ENCODE assay signal across 18 cellular contexts in genomic region chr20:63487116-63487764, GRCh38. TPM values are rescaled to one million over a fixed set of nuclear protein-coding genes. Genes with fewer than 3 reads are reported as not detected.
DNase-seq lines count a peak whose midpoint lies in the region; ATAC-seq, FAIRE-seq and TF ChIP-seq lines count a peak whose summit lies in the region.
"Had no signal": no experiment of that assay in that cellular context is flagged by ENCODE, and none has a peak within 500 bp of the region (broad histone marks: within the 10 kb centered on the region; RNA-seq: fewer than 3 reads in every experiment).

No MANE protein-coding gene starts in this region.

- TF ChIP-seq CTCF in HepG2 (CRISPR knock-in tag; IDR thresholded peaks at IDR 0.05) (no peak), right lobe of liver (IDR thresholded peaks at IDR 0.05) (no peak), glutamatergic neuron (IDR thresholded peaks at IDR 0.05; ENCODE audit: partially characterized antibody, unreplicated experiment) (no peak), nephron progenitor cell (IDR thresholded peaks at IDR 0.05) (no peak)

- CTCF ChIA-PET in HepG2 (lab: Yijun Ruan, JAX; ENCODE audit: low intra/inter-chr PET ratio, low total read pairs): no interaction called here

- POLR2A ChIA-PET in HepG2 (lab: Yijun Ruan, JAX): no interaction called here

- H3K9me3 Mint-ChIP-seq in glutamatergic neuron (ENCODE audit: unreplicated experiment): peaks cover 6% of the 10 kb centered on the region
- peaks cover 4% of the 10 kb centered on the region for H3K9me3 Mint-ChIP-seq in nephron progenitor cell
- H3K9me3 Mint-ChIP-seq in natural killer cell treated with Interleukin-12 subunit alpha and Interleukin-12 subunit beta and Interleukin-15 and Interleukin-18, amount 100 ng/mL, for 72 hours: peaks cover 2% of the 10 kb centered on the region

- H3K9me3 ChIP-seq in HepG2 (ENCODE audit: low read length) (no peaks in the 10 kb centered on the region), right lobe of liver (no peaks in the 10 kb centered on the region)

- no peak overlapping the region for H2AFZ ChIP-seq in HepG2 (ENCODE audit: low read length)

- no peak for TF ChIP-seq EP300 in HepG2 (IDR thresholded peaks at IDR 0.05; ENCODE audit: low read depth in 2 of 2, low read length in 2 of 2)
- TF ChIP-seq EP300 in HepG2 (CRISPR knock-in tag; IDR thresholded peaks at IDR 0.05; ENCODE audit: borderline replicate concordance): no peak

- H3K9ac ChIP-seq in HepG2 (ENCODE audit: insufficient read depth, low read depth, low read length): no peak overlapping the region
- H3K9ac ChIP-seq: BLaER1 treated with 17β-estradiol and CSF1 and Interleukin-3, amounts not matched to agents 10 nM and 100 nM had no signal

- no TSS peak for BruUV-seq in HepG2 (replicated peaks; lab: Mats Ljungman, UMichigan)

- H3K27ac Mint-ChIP-seq in glutamatergic neuron (ENCODE audit: unreplicated experiment) (no peak overlapping the region), nephron progenitor cell (no peak overlapping the region)
- no peak overlapping the region for H3K27ac Mint-ChIP-seq in natural killer cell treated with Interleukin-12 subunit alpha and Interleukin-12 subunit beta and Interleukin-15 and Interleukin-18, amount 100 ng/mL, for 72 hours
- H3K27ac Mint-ChIP-seq: CD4-positive, CD25-positive, alpha-beta regulatory T cell had no signal

- H3K79me2 ChIP-seq in HepG2 (ENCODE audit: insufficient read depth, low read length): no peaks in the 10 kb centered on the region

- H3K36me3 Mint-ChIP-seq in glutamatergic neuron (ENCODE audit: unreplicated experiment) (peaks cover 7% of the 10 kb centered on the region), nephron progenitor cell (ENCODE audit: low read depth) (no peaks in the 10 kb centered on the region)
- no peaks in the 10 kb centered on the region for H3K36me3 Mint-ChIP-seq in natural killer cell treated with Interleukin-12 subunit alpha and Interleukin-12 subunit beta and Interleukin-15 and Interleukin-18, amount 100 ng/mL, for 72 hours
- H3K36me3 Mint-ChIP-seq: CD4-positive, CD25-positive, alpha-beta regulatory T cell had no signal

- 8% methylated on average over 10 of the region's 14 CpGs for WGBS in HepG2 (ENCODE audit: low lambda C conversion rate)
- 47% methylated on average over 5 of the region's 14 CpGs for WGBS in right lobe of liver (ENCODE audit: insufficient coverage, low coverage, low lambda C conversion rate, missing lambda C conversion rate)

- peaks cover 25 to 67% of the 10 kb centered on the region in 2 experiments for H3K27me3 ChIP-seq in HepG2 (ENCODE audit: control insufficient read depth in 1 of 2, insufficient read depth in 2 of 2, low read length in 2 of 2)
- no peaks in the 10 kb centered on the region for H3K27me3 ChIP-seq in right lobe of liver

- H3K4me1 ChIP-seq in HepG2 (ENCODE audit: insufficient read depth, low read length) (peaks cover 18% of the 10 kb centered on the region), right lobe of liver (no peaks in the 10 kb centered on the region)

- FAIRE-seq in HepG2 (lab: Jason Lieb, UNC) (no peak), urothelium cell line (lab: Jason Lieb, UNC) (peak; percentile 95)
- FAIRE-seq: GM12878, GM18507 had no signal

- intact Hi-C loops in HepG2 (cut with micrococcal nuclease; ENCODE audit: unreplicated experiment): no loop called here
- intact Hi-C loops in right lobe of liver (cut with DNase I): no loop called here

- no peak overlapping the region for H3K4me3 Mint-ChIP-seq in glutamatergic neuron (ENCODE audit: unreplicated experiment)
- peak overlapping the region; percentile 61 for H3K4me3 Mint-ChIP-seq in nephron progenitor cell
- no peak overlapping the region for H3K4me3 Mint-ChIP-seq in natural killer cell treated with Interleukin-12 subunit alpha and Interleukin-12 subunit beta and Interleukin-15 and Interleukin-18, amount 100 ng/mL, for 72 hours
- H3K4me3 Mint-ChIP-seq: CD4-positive, CD25-positive, alpha-beta regulatory T cell had no signal

- DNase-seq in HepG2 (ENCODE audit: low spot score) (no peak), right lobe of liver (no peak), glutamatergic neuron (peak; percentile 20), nephron progenitor cell (no peak), urothelium cell line (ENCODE audit: low spot score) (no peak)
- no peak for DNase-seq in natural killer cell treated with Interleukin-12 subunit alpha and Interleukin-12 subunit beta and Interleukin-15 and Interleukin-18, amount 100 ng/mL, for 72 hours (ENCODE audit: low spot score)
- DNase-seq: 8988T; ACHN; CD4-positive, CD25-positive, alpha-beta regulatory T cell; DMS 273 treated with DMSO at 0.1 percent for 48 hours; GOT3; HCEC 1CT had no signal

- H3K36me3 ChIP-seq in HepG2 (replicated peaks in 1 of 2; ENCODE audit: control insufficient read depth in 1 of 2, insufficient read depth in 2 of 2, low read length in 2 of 2) (no peaks in the 10 kb centered on the region), right lobe of liver (no peaks in the 10 kb centered on the region)

- H3K4me3 ChIP-seq in HepG2 (replicated peaks in 1 of 3; ENCODE audit: insufficient read depth in 1 of 3, low read depth in 2 of 3, low read length in 3 of 3) (no peak overlapping the region), right lobe of liver (no peak overlapping the region)
- H3K4me3 ChIP-seq: BLaER1 treated with 17β-estradiol and CSF1 and Interleukin-3, amounts not matched to agents 10 nM and 100 nM; GM12878 had no signal

- ATAC-seq in HepG2: no peak
- ATAC-seq in right lobe of liver: no peak
- no peak for ATAC-seq in natural killer cell treated with Interleukin-12 subunit alpha and Interleukin-12 subunit beta and Interleukin-15 and Interleukin-18, amount 100 ng/mL, for 72 hours
- no peak for ATAC-seq in HG03354 (IDR thresholded peaks at IDR 0.05; ENCODE audit: poor library complexity, severe bottlenecking, unreplicated experiment)
- no peak for ATAC-seq in HG03135 (IDR thresholded peaks at IDR 0.05; ENCODE audit: unreplicated experiment)
- ATAC-seq: GM12878 had no signal

- no peaks in the 10 kb centered on the region; the same call in 1 of the 2 replicates for H4K20me1 ChIP-seq in HepG2 (ENCODE audit: insufficient read depth, low read length)

- H3K4me1 Mint-ChIP-seq in glutamatergic neuron (ENCODE audit: low read depth, unreplicated experiment) (peaks cover 9% of the 10 kb centered on the region), nephron progenitor cell (peaks cover 9% of the 10 kb centered on the region)
- peaks cover 0 to 3% of the 10 kb centered on the region in 2 donors for H3K4me1 Mint-ChIP-seq in natural killer cell treated with Interleukin-12 subunit alpha and Interleukin-12 subunit beta and Interleukin-15 and Interleukin-18, amount 100 ng/mL, for 72 hours (ENCODE audit: low read depth in 2 of 2)

- H3K4me2 ChIP-seq in HepG2 (ENCODE audit: low read depth, low read length): no peak overlapping the region
- H3K4me2 ChIP-seq: BLaER1 treated with 17β-estradiol and CSF1 and Interleukin-3, amounts not matched to agents 10 nM and 100 nM had no signal

- TF ChIP-seq POLR2A in HepG2 (IDR thresholded peaks at IDR 0.05; ENCODE audit: insufficient read depth in 1 of 2, low read depth in 2 of 2, low read length in 2 of 2): no peak
- no peak for TF ChIP-seq POLR2A in right lobe of liver (IDR thresholded peaks at IDR 0.05)

- H3K27ac ChIP-seq in HepG2 (ENCODE audit: extremely low read length, insufficient read depth, low read length) (no peak overlapping the region), right lobe of liver (no peak overlapping the region)
- H3K27ac ChIP-seq: BLaER1 treated with 17β-estradiol and CSF1 and Interleukin-3, amounts not matched to agents 10 nM and 100 nM had no signal

- TF ChIP-seq RAD21 in HepG2 (CRISPR knock-in tag; IDR thresholded peaks at IDR 0.05): no peak

- in situ Hi-C loops in HepG2 (cut with HindIII; ENCODE audit: extremely low pct_ligation_motif_present, low pct_unique_long_range_greater_than_20kb): no loop called here

- H3K27me3 Mint-ChIP-seq in glutamatergic neuron (ENCODE audit: unreplicated experiment) (peaks cover 10% of the 10 kb centered on the region), nephron progenitor cell (ENCODE audit: low read depth, poor library complexity) (peaks cover 69% of the 10 kb centered on the region)
- H3K27me3 Mint-ChIP-seq in natural killer cell treated with Interleukin-12 subunit alpha and Interleukin-12 subunit beta and Interleukin-15 and Interleukin-18, amount 100 ng/mL, for 72 hours: peaks cover 15 to 16% of the 10 kb centered on the region in 2 donors

RNA-seq across cellular contexts. Expression of gene EEF1A2, which starts 11.6 kb away (rescaled TPM):
- total RNA-seq in HepG2 (2016; rRNA removed; fragmentation: Illumina TruSeq; extraction: Trizol) (0.36 and 0.44 TPM in 2 replicates), right lobe of liver (100 to 1,000 TPM in 2 of 6 experiments, 1 to 10 TPM in 1, under 1 TPM in 3; 0.22 to 153 (median 1.0) TPM), glutamatergic neuron (ENCODE audit: unreplicated experiment) (55.3 TPM)
- total RNA-seq in HepG2 (2016; cell fraction: cytosol; rRNA removed; fragmentation: Illumina TruSeq; extraction: Trizol; ENCODE audit: low read depth): 0.51 TPM in 1 of 2 replicates, not detected in the other
- total RNA-seq in HepG2 (2016; cell fraction: insoluble cytoplasmic fraction; rRNA removed; fragmentation: Illumina TruSeq; extraction: Trizol): 0.18 and 0.37 TPM in 2 replicates
- 0.90 and 1.00 TPM in 2 replicates for total RNA-seq in HepG2 (2016; cell fraction: membrane; rRNA removed; fragmentation: Illumina TruSeq; extraction: Trizol)
- 0.22 and 0.47 TPM in 2 replicates for total RNA-seq in HepG2 (2016; cell fraction: nucleus; rRNA removed; fragmentation: Illumina TruSeq; extraction: Trizol)
- 0.87 and 1.8 TPM in 2 replicates for polyA plus RNA-seq in HepG2 (2011; rRNA removed)
- 1.6 and 1.7 TPM in 2 replicates for polyA plus RNA-seq in HepG2 (2011; cell fraction: cytosol; rRNA removed)
- 2.6 and 2.9 TPM in 2 replicates for polyA plus RNA-seq in HepG2 (2011; cell fraction: nucleus; rRNA removed)
- polyA plus RNA-seq in HepG2 (2012): 1.0 and 4.0 TPM in 2 replicates
- polyA plus RNA-seq in HepG2 (2016; cell fraction: cytosol; fragmentation: Illumina TruSeq; extraction: Trizol; ENCODE audit: low read depth): 0.58 and 0.81 TPM in 2 replicates
- polyA plus RNA-seq in HepG2 (2016; cell fraction: insoluble cytoplasmic fraction; fragmentation: Illumina TruSeq; extraction: Trizol; ENCODE audit: low read depth): 0.54 and 1.5 TPM in 2 replicates
- 0.81 and 1.1 TPM in 2 replicates for polyA plus RNA-seq in HepG2 (2016; cell fraction: membrane; fragmentation: Illumina TruSeq; extraction: Trizol; ENCODE audit: low read depth)
- polyA plus RNA-seq in HepG2 (2016; cell fraction: nucleus; fragmentation: Illumina TruSeq; extraction: Trizol; ENCODE audit: insufficient read depth, low read depth): 1.2 and 1.5 TPM in 2 replicates
- 1.4 and 21.5 TPM in 2 replicates for polyA minus RNA-seq in HepG2 (2011; rRNA and poly(A)+ RNA removed; ENCODE audit: low replicate concordance)
- polyA minus RNA-seq in HepG2 (2011; cell fraction: cytosol; rRNA and poly(A)+ RNA removed): 1.1 and 3.3 TPM in 2 replicates
- polyA minus RNA-seq in HepG2 (2011; cell fraction: nucleus; rRNA and poly(A)+ RNA removed): 0.75 and 1.0 TPM in 2 replicates
- total RNA-seq in natural killer cell treated with Interleukin-12 subunit alpha and Interleukin-12 subunit beta and Interleukin-15 and Interleukin-18, amount 100 ng/mL, for 72 hours: 1 to 10 TPM; 3.1 to 6.1 TPM
- polyA plus RNA-seq: GM12878 had no signal

RNA-seq across cellular contexts. Expression of gene KCNQ2, which starts 14.8 kb away (rescaled TPM):
- total RNA-seq in HepG2 (2016; rRNA removed; fragmentation: Illumina TruSeq; extraction: Trizol): not detected in 2 replicates
- total RNA-seq in HepG2 (2016; cell fraction: cytosol; rRNA removed; fragmentation: Illumina TruSeq; extraction: Trizol; ENCODE audit: low read depth): not detected in 2 replicates
- total RNA-seq in HepG2 (2016; cell fraction: insoluble cytoplasmic fraction; rRNA removed; fragmentation: Illumina TruSeq; extraction: Trizol): not detected in 2 replicates
- total RNA-seq in HepG2 (2016; cell fraction: membrane; rRNA removed; fragmentation: Illumina TruSeq; extraction: Trizol): not detected in 2 replicates
- total RNA-seq in HepG2 (2016; cell fraction: nucleus; rRNA removed; fragmentation: Illumina TruSeq; extraction: Trizol): not detected in 2 replicates
- not detected in 2 replicates for polyA plus RNA-seq in HepG2 (2011; rRNA removed)
- polyA plus RNA-seq in HepG2 (2011; cell fraction: cytosol; rRNA removed): not detected in 2 replicates
- 0.03 and 0.10 TPM in 2 replicates for polyA plus RNA-seq in HepG2 (2011; cell fraction: nucleus; rRNA removed)
- not detected in 2 replicates for polyA plus RNA-seq in HepG2 (2012)
- polyA plus RNA-seq in HepG2 (2016; cell fraction: cytosol; fragmentation: Illumina TruSeq; extraction: Trizol; ENCODE audit: low read depth): not detected in 2 replicates
- not detected in 2 replicates for polyA plus RNA-seq in HepG2 (2016; cell fraction: insoluble cytoplasmic fraction; fragmentation: Illumina TruSeq; extraction: Trizol; ENCODE audit: low read depth)
- polyA plus RNA-seq in HepG2 (2016; cell fraction: membrane; fragmentation: Illumina TruSeq; extraction: Trizol; ENCODE audit: low read depth): not detected in 2 replicates
- not detected in 2 replicates for polyA plus RNA-seq in HepG2 (2016; cell fraction: nucleus; fragmentation: Illumina TruSeq; extraction: Trizol; ENCODE audit: insufficient read depth, low read depth)
- 0.02 and 1.2 TPM in 2 replicates for polyA minus RNA-seq in HepG2 (2011; rRNA and poly(A)+ RNA removed; ENCODE audit: low replicate concordance)
- not detected in 2 replicates for polyA minus RNA-seq in HepG2 (2011; cell fraction: cytosol; rRNA and poly(A)+ RNA removed)
- polyA minus RNA-seq in HepG2 (2011; cell fraction: nucleus; rRNA and poly(A)+ RNA removed): not detected in 2 replicates
- not detected for total RNA-seq in right lobe of liver
- total RNA-seq in glutamatergic neuron (ENCODE audit: unreplicated experiment): 354 TPM
- total RNA-seq in natural killer cell treated with Interleukin-12 subunit alpha and Interleukin-12 subunit beta and Interleukin-15 and Interleukin-18, amount 100 ng/mL, for 72 hours: not detected

RNA-seq across cellular contexts. Expression of gene PPDPF, which starts 33.3 kb away (rescaled TPM):
- total RNA-seq in HepG2 (2016; rRNA removed; fragmentation: Illumina TruSeq; extraction: Trizol) (6.0 and 7.0 TPM in 2 replicates), right lobe of liver (10 to 100 TPM; 50.2 to 99.4 (median 76.7) TPM), glutamatergic neuron (ENCODE audit: unreplicated experiment) (293 TPM)
- total RNA-seq in HepG2 (2016; cell fraction: cytosol; rRNA removed; fragmentation: Illumina TruSeq; extraction: Trizol; ENCODE audit: low read depth): 21.9 and 23.8 TPM in 2 replicates
- total RNA-seq in HepG2 (2016; cell fraction: insoluble cytoplasmic fraction; rRNA removed; fragmentation: Illumina TruSeq; extraction: Trizol): 4.3 and 5.4 TPM in 2 replicates
- total RNA-seq in HepG2 (2016; cell fraction: membrane; rRNA removed; fragmentation: Illumina TruSeq; extraction: Trizol): 16.4 and 22.5 TPM in 2 replicates
- total RNA-seq in HepG2 (2016; cell fraction: nucleus; rRNA removed; fragmentation: Illumina TruSeq; extraction: Trizol): 5.4 and 6.2 TPM in 2 replicates
- 1.8 and 2.2 TPM in 2 replicates for polyA plus RNA-seq in HepG2 (2011; rRNA removed)
- polyA plus RNA-seq in HepG2 (2011; cell fraction: cytosol; rRNA removed): 2.4 and 6.2 TPM in 2 replicates
- polyA plus RNA-seq in HepG2 (2011; cell fraction: nucleus; rRNA removed): 6.3 and 9.5 TPM in 2 replicates
- polyA plus RNA-seq in HepG2 (2012): 12.0 and 18.6 TPM in 2 replicates
- polyA plus RNA-seq in HepG2 (2016; cell fraction: cytosol; fragmentation: Illumina TruSeq; extraction: Trizol; ENCODE audit: low read depth): 606 and 718 TPM in 2 replicates
- polyA plus RNA-seq in HepG2 (2016; cell fraction: insoluble cytoplasmic fraction; fragmentation: Illumina TruSeq; extraction: Trizol; ENCODE audit: low read depth): 42.4 and 57.7 TPM in 2 replicates
- polyA plus RNA-seq in HepG2 (2016; cell fraction: membrane; fragmentation: Illumina TruSeq; extraction: Trizol; ENCODE audit: low read depth): 288 and 295 TPM in 2 replicates
- 40.1 and 40.2 TPM in 2 replicates for polyA plus RNA-seq in HepG2 (2016; cell fraction: nucleus; fragmentation: Illumina TruSeq; extraction: Trizol; ENCODE audit: insufficient read depth, low read depth)
- 8.4 and 13.9 TPM in 2 replicates for polyA minus RNA-seq in HepG2 (2011; rRNA and poly(A)+ RNA removed; ENCODE audit: low replicate concordance)
- polyA minus RNA-seq in HepG2 (2011; cell fraction: cytosol; rRNA and poly(A)+ RNA removed): 15.8 and 39.4 TPM in 2 replicates
- 4.5 and 4.8 TPM in 2 replicates for polyA minus RNA-seq in HepG2 (2011; cell fraction: nucleus; rRNA and poly(A)+ RNA removed)
- total RNA-seq in natural killer cell treated with Interleukin-12 subunit alpha and Interleukin-12 subunit beta and Interleukin-15 and Interleukin-18, amount 100 ng/mL, for 72 hours: 10 to 100 TPM; 66.4 to 96.9 TPM

RNA-seq across cellular contexts. Expression of gene PTK6, which starts 49.9 kb away (rescaled TPM):
- total RNA-seq in HepG2 (2016; rRNA removed; fragmentation: Illumina TruSeq; extraction: Trizol) (not detected in 2 replicates), right lobe of liver (10 to 100 TPM in 1 of 6 experiments, 1 to 10 TPM in 3, under 1 TPM in 2; 0.78 to 11.0 (median 3.6) TPM), glutamatergic neuron (ENCODE audit: unreplicated experiment) (0.17 TPM)
- not detected in 2 replicates for total RNA-seq in HepG2 (2016; cell fraction: cytosol; rRNA removed; fragmentation: Illumina TruSeq; extraction: Trizol; ENCODE audit: low read depth)
- not detected in 2 replicates for total RNA-seq in HepG2 (2016; cell fraction: insoluble cytoplasmic fraction; rRNA removed; fragmentation: Illumina TruSeq; extraction: Trizol)
- not detected in 2 replicates for total RNA-seq in HepG2 (2016; cell fraction: membrane; rRNA removed; fragmentation: Illumina TruSeq; extraction: Trizol)
- total RNA-seq in HepG2 (2016; cell fraction: nucleus; rRNA removed; fragmentation: Illumina TruSeq; extraction: Trizol): not detected in 2 replicates
- 0.07 and 0.08 TPM in 2 replicates for polyA plus RNA-seq in HepG2 (2011; rRNA removed)
- 0.05 and 0.08 TPM in 2 replicates for polyA plus RNA-seq in HepG2 (2011; cell fraction: cytosol; rRNA removed)
- 0.27 and 0.42 TPM in 2 replicates for polyA plus RNA-seq in HepG2 (2011; cell fraction: nucleus; rRNA removed)
- polyA plus RNA-seq in HepG2 (2012): 0.09 and 0.11 TPM in 2 replicates
- not detected in 2 replicates for polyA plus RNA-seq in HepG2 (2016; cell fraction: cytosol; fragmentation: Illumina TruSeq; extraction: Trizol; ENCODE audit: low read depth)
- not detected in 2 replicates for polyA plus RNA-seq in HepG2 (2016; cell fraction: insoluble cytoplasmic fraction; fragmentation: Illumina TruSeq; extraction: Trizol; ENCODE audit: low read depth)
- polyA plus RNA-seq in HepG2 (2016; cell fraction: membrane; fragmentation: Illumina TruSeq; extraction: Trizol; ENCODE audit: low read depth): not detected in 2 replicates
- polyA plus RNA-seq in HepG2 (2016; cell fraction: nucleus; fragmentation: Illumina TruSeq; extraction: Trizol; ENCODE audit: insufficient read depth, low read depth): not detected in 2 replicates
- polyA minus RNA-seq in HepG2 (2011; rRNA and poly(A)+ RNA removed; ENCODE audit: low replicate concordance): 0.18 and 9.4 TPM in 2 replicates
- not detected in 2 replicates for polyA minus RNA-seq in HepG2 (2011; cell fraction: cytosol; rRNA and poly(A)+ RNA removed)
- 0.12 and 0.13 TPM in 2 replicates for polyA minus RNA-seq in HepG2 (2011; cell fraction: nucleus; rRNA and poly(A)+ RNA removed)
- total RNA-seq in natural killer cell treated with Interleukin-12 subunit alpha and Interleukin-12 subunit beta and Interleukin-15 and Interleukin-18, amount 100 ng/mL, for 72 hours: under 1 TPM in 1 of 2 donors, not detected in 1; 0.19 TPM
- total RNA-seq: Daoy had no signal

Comparison
In these comparisons a context has a peak if more than half of its experiments do, and no peak if none do; other contexts are left out.
1. RNA of gene KCNQ2, which starts 14.8 kb away (total RNA-seq): 354 TPM in glutamatergic neuron (single experiment); not detected in natural killer cell treated with Interleukin-12 subunit alpha and Interleukin-12 subunit beta and Interleukin-15 and Interleukin-18, amount 100 ng/mL, for 72 hours, not detected in HepG2 and not detected in right lobe of liver; every median in the first group is over 100 times any median in the second.